1 cellular context compared by ENCODE assay signal in genomic region chr16:58129097-58129936, GRCh38.
A peak's percentile ranks its signal among the peaks of the same experiment; 100 is the strongest.
TF ChIP-seq lines count a peak whose summit lies in the region.

TSS of gene CFAP20 (minus strand) at chr16:58129381. CDS start at chr16:58129115, 266 bp downstream.

TF ChIP-seq in HEK293, 187 proteins besides CTCF, POLR2A, EP300 and RAD21 (continued from another document and continues in another):
- TF ChIP-seq, protein P1, sequence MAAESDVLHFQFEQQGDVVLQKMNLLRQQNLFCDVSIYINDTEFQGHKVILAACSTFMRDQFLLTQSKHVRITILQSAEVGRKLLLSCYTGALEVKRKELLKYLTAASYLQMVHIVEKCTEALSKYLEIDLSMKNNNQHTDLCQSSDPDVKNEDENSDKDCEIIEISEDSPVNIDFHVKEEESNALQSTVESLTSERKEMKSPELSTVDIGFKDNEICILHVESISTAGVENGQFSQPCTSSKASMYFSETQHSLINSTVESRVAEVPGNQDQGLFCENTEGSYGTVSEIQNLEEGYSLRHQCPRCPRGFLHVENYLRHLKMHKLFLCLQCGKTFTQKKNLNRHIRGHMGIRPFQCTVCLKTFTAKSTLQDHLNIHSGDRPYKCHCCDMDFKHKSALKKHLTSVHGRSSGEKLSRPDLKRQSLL (tag by site-specific recombination; IDR thresholded peaks at IDR 0.05): peak; percentile 21; the same call in 1 of the 2 replicates
- TF ChIP-seq ZNF18 (tag by site-specific recombination; IDR thresholded peaks at IDR 0.05): peak; percentile 35; the same call in 1 of the 2 replicates
- peak; percentile 76; the same call in 1 of the 2 replicates for TF ChIP-seq ZNF174 (tag by site-specific recombination; IDR thresholded peaks at IDR 0.05)
- TF ChIP-seq ZNF214 (tag by site-specific recombination; IDR thresholded peaks at IDR 0.05; ENCODE audit: borderline replicate concordance): no peak
- TF ChIP-seq ZNF777 (tag by site-specific recombination; IDR thresholded peaks at IDR 0.05; ENCODE audit: borderline replicate concordance): peak; percentile 77; the same call in 1 of the 2 replicates
- TF ChIP-seq ZBTB48 (tag by site-specific recombination; IDR thresholded peaks at IDR 0.05): no peak
- TF ChIP-seq ZNF529 (tag by site-specific recombination; IDR thresholded peaks at IDR 0.05; ENCODE audit: insufficient replicate concordance): no peak
- TF ChIP-seq ZNF544 (tag by site-specific recombination; IDR thresholded peaks at IDR 0.05): no peak
- TF ChIP-seq ZNF202 (tag by site-specific recombination; IDR thresholded peaks at IDR 0.05; ENCODE audit: borderline replicate concordance): no peak
- peak; percentile 81 for TF ChIP-seq YY1 (tag by site-specific recombination; IDR thresholded peaks at IDR 0.05)
- peak; percentile 19; the same call in 1 of the 2 replicates for TF ChIP-seq ZNF610 (tag by site-specific recombination; IDR thresholded peaks at IDR 0.05; ENCODE audit: borderline replicate concordance)
- TF ChIP-seq REPIN1 (tag by site-specific recombination; IDR thresholded peaks at IDR 0.05; ENCODE audit: low read depth): no peak
- TF ChIP-seq ZNF37A (tag by site-specific recombination; IDR thresholded peaks at IDR 0.05): no peak
- TF ChIP-seq ZNF140 (tag by site-specific recombination; IDR thresholded peaks at IDR 0.05): no peak
- no peak for TF ChIP-seq ZNF157 (tag by site-specific recombination; IDR thresholded peaks at IDR 0.05)
- TF ChIP-seq ZFP37 (tag by site-specific recombination; IDR thresholded peaks at IDR 0.05): 0 out of 2 replicates have a peak, but pooled peaks have one; percentile 55
- no peak for TF ChIP-seq ZNF548 (tag by site-specific recombination; IDR thresholded peaks at IDR 0.05)
- TF ChIP-seq, protein P2, sequence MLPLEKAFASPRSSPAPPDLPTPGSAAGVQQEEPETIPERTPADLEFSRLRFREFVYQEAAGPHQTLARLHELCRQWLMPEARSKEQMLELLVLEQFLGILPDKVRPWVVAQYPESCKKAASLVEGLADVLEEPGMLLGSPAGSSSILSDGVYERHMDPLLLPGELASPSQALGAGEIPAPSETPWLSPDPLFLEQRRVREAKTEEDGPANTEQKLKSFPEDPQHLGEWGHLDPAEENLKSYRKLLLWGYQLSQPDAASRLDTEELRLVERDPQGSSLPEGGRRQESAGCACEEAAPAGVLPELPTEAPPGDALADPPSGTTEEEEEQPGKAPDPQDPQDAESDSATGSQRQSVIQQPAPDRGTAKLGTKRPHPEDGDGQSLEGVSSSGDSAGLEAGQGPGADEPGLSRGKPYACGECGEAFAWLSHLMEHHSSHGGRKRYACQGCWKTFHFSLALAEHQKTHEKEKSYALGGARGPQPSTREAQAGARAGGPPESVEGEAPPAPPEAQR (tag by site-specific recombination; IDR thresholded peaks at IDR 0.05): peak; percentile 86
- no peak for TF ChIP-seq ZNF530 (tag by site-specific recombination; IDR thresholded peaks at IDR 0.05; ENCODE audit: low read depth)
- TF ChIP-seq KLF9 (tag by site-specific recombination; IDR thresholded peaks at IDR 0.05; ENCODE audit: low read depth): peak; percentile 99
- TF ChIP-seq ZNF658 (tag by site-specific recombination; IDR thresholded peaks at IDR 0.05): no peak
- no peak for TF ChIP-seq ZNF16 (tag by site-specific recombination; IDR thresholded peaks at IDR 0.05; ENCODE audit: low read depth)
- no peak for TF ChIP-seq ZNF184 (tag by site-specific recombination; IDR thresholded peaks at IDR 0.05)
- TF ChIP-seq, protein P3, sequence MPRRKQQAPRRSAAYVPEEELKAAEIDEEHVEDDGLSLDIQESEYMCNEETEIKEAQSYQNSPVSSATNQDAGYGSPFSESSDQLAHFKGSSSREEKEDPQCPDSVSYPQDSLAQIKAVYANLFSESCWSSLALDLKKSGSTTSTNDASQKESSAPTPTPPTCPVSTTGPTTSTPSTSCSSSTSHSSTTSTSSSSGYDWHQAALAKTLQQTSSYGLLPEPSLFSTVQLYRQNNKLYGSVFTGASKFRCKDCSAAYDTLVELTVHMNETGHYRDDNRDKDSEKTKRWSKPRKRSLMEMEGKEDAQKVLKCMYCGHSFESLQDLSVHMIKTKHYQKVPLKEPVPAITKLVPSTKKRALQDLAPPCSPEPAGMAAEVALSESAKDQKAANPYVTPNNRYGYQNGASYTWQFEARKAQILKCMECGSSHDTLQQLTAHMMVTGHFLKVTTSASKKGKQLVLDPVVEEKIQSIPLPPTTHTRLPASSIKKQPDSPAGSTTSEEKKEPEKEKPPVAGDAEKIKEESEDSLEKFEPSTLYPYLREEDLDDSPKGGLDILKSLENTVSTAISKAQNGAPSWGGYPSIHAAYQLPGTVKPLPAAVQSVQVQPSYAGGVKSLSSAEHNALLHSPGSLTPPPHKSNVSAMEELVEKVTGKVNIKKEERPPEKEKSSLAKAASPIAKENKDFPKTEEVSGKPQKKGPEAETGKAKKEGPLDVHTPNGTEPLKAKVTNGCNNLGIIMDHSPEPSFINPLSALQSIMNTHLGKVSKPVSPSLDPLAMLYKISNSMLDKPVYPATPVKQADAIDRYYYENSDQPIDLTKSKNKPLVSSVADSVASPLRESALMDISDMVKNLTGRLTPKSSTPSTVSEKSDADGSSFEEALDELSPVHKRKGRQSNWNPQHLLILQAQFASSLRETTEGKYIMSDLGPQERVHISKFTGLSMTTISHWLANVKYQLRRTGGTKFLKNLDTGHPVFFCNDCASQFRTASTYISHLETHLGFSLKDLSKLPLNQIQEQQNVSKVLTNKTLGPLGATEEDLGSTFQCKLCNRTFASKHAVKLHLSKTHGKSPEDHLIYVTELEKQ (tag by site-specific recombination; IDR thresholded peaks at IDR 0.05; ENCODE audit: borderline replicate concordance): peak; percentile 81; the same call in 1 of the 2 replicates
- TF ChIP-seq PRDM1 (tag by site-specific recombination; IDR thresholded peaks at IDR 0.05): peak; percentile 39; the same call in 1 of the 2 replicates
- TF ChIP-seq, protein P4, sequence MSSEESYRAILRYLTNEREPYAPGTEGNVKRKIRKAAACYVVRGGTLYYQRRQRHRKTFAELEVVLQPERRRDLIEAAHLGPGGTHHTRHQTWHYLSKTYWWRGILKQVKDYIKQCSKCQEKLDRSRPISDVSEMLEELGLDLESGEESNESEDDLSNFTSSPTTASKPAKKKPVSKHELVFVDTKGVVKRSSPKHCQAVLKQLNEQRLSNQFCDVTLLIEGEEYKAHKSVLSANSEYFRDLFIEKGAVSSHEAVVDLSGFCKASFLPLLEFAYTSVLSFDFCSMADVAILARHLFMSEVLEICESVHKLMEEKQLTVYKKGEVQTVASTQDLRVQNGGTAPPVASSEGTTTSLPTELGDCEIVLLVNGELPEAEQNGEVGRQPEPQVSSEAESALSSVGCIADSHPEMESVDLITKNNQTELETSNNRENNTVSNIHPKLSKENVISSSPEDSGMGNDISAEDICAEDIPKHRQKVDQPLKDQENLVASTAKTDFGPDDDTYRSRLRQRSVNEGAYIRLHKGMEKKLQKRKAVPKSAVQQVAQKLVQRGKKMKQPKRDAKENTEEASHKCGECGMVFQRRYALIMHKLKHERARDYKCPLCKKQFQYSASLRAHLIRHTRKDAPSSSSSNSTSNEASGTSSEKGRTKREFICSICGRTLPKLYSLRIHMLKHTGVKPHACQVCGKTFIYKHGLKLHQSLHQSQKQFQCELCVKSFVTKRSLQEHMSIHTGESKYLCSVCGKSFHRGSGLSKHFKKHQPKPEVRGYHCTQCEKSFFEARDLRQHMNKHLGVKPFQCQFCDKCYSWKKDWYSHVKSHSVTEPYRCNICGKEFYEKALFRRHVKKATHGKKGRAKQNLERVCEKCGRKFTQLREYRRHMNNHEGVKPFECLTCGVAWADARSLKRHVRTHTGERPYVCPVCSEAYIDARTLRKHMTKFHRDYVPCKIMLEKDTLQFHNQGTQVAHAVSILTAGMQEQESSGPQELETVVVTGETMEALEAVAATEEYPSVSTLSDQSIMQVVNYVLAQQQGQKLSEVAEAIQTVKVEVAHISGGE (tag by site-specific recombination; conservative IDR thresholded peaks at IDR 0.05; ENCODE audit: low read depth): peak; percentile 91
- TF ChIP-seq, protein P5, sequence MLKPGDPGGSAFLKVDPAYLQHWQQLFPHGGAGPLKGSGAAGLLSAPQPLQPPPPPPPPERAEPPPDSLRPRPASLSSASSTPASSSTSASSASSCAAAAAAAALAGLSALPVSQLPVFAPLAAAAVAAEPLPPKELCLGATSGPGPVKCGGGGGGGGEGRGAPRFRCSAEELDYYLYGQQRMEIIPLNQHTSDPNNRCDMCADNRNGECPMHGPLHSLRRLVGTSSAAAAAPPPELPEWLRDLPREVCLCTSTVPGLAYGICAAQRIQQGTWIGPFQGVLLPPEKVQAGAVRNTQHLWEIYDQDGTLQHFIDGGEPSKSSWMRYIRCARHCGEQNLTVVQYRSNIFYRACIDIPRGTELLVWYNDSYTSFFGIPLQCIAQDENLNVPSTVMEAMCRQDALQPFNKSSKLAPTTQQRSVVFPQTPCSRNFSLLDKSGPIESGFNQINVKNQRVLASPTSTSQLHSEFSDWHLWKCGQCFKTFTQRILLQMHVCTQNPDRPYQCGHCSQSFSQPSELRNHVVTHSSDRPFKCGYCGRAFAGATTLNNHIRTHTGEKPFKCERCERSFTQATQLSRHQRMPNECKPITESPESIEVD (tag by site-specific recombination; IDR thresholded peaks at IDR 0.05): peak; percentile 16; the same call in 1 of the 2 replicates
- TF ChIP-seq ZSCAN16 (tag by site-specific recombination; IDR thresholded peaks at IDR 0.05): no peak
- TF ChIP-seq, protein P6, sequence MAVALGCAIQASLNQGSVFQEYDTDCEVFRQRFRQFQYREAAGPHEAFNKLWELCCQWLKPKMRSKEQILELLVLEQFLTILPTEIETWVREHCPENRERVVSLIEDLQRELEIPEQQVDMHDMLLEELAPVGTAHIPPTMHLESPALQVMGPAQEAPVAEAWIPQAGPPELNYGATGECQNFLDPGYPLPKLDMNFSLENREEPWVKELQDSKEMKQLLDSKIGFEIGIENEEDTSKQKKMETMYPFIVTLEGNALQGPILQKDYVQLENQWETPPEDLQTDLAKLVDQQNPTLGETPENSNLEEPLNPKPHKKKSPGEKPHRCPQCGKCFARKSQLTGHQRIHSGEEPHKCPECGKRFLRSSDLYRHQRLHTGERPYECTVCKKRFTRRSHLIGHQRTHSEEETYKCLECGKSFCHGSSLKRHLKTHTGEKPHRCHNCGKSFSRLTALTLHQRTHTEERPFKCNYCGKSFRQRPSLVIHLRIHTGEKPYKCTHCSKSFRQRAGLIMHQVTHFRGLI (tag by site-specific recombination; IDR thresholded peaks at IDR 0.05): peak; percentile 81
- no peak for TF ChIP-seq ZNF221 (tag by site-specific recombination; IDR thresholded peaks at IDR 0.05; ENCODE audit: borderline replicate concordance)
- TF ChIP-seq ZNF785 (tag by site-specific recombination; IDR thresholded peaks at IDR 0.05): no peak
- TF ChIP-seq IKZF3 (tag by site-specific recombination; IDR thresholded peaks at IDR 0.05): peak; percentile 99
- peak; percentile 93 for TF ChIP-seq ZFHX2 (tag by site-specific recombination; conservative IDR thresholded peaks at IDR 0.05)
- TF ChIP-seq ZBTB7A (tag by site-specific recombination; IDR thresholded peaks at IDR 0.05; ENCODE audit: low read depth): peak; percentile 18; the same call in 1 of the 2 replicates
- TF ChIP-seq BCL11B (tag by site-specific recombination; IDR thresholded peaks at IDR 0.05; ENCODE audit: low read depth): no peak
- TF ChIP-seq RBAK (tag by site-specific recombination; IDR thresholded peaks at IDR 0.05): no peak
- TF ChIP-seq ZNF555 (tag by site-specific recombination; conservative IDR thresholded peaks at IDR 0.05): no peak
- no peak for TF ChIP-seq HOXA7 (CRISPR knock-in tag; IDR thresholded peaks at IDR 0.05; ENCODE audit: borderline replicate concordance)
- TF ChIP-seq ZNF670 (tag by site-specific recombination; IDR thresholded peaks at IDR 0.05; ENCODE audit: low read depth): no peak
- peak; percentile 94 for TF ChIP-seq ZNF24 (tag by site-specific recombination; IDR thresholded peaks at IDR 0.05)
- TF ChIP-seq ZBTB10 (tag by site-specific recombination; IDR thresholded peaks at IDR 0.05): no peak
- no peak for TF ChIP-seq ZNF571 (tag by site-specific recombination; IDR thresholded peaks at IDR 0.05)
- no peak for TF ChIP-seq BCL11A (tag by site-specific recombination; IDR thresholded peaks at IDR 0.05; ENCODE audit: low read depth)
- TF ChIP-seq AEBP2 (tag by site-specific recombination; IDR thresholded peaks at IDR 0.05; ENCODE audit: borderline replicate concordance): no peak
- TF ChIP-seq ZNF423 (tag by site-specific recombination; IDR thresholded peaks at IDR 0.05): no peak
- peak; percentile 72; the same call in 1 of the 2 replicates for TF ChIP-seq ZBTB20 (tag by site-specific recombination; IDR thresholded peaks at IDR 0.05)
